Comparison of ENCODE assay signal across 15 cellular contexts in the genomic region with DNA sequence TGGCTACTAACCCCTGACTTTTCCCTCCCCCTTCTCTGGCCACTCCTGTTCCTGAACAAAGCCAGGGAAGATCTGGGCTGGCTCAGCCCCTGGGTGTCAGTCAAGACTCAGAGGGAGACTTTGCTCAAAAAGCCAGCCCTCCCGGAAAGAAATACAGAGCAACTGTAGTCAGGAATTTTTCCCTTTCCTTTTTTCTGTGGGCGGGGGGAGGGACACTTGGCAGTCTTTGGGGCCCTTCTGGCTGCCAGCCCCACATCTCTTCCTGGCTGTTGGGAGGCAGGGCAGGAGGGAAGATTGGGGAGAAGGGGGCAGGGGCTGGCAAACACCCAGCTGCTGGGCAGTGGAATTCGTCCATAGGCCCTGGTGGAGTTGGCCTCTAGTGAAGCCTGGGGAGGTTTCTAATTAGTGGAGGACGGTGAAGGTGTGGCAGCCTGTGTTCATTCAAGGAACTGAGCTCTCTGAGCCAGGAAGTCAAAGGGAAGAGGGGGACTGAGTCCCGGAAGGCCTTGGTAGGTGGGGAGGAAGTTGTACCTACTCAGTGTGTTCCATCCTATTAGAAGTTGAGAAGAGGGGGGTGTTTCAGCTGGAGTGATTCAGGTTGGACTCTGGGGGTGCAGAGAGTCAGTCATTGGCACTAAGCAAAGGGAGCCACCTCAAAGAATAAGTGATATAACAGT. TPM values are rescaled to one million over a fixed set of nuclear protein-coding genes. Genes with fewer than 3 reads are reported as not detected.
A peak's percentile ranks its signal among the peaks of the same experiment; 100 is the strongest.
DNase-seq lines count a peak whose midpoint lies in the region; ATAC-seq and TF ChIP-seq lines count a peak whose summit lies in the region.
"Had no signal": no experiment of that assay in that cellular context is flagged by ENCODE, and none has a peak within 500 bp of the region (broad histone marks: within the 10 kb centered on the region; RNA-seq: fewer than 3 reads in every experiment).

No MANE protein-coding gene starts in this region.

- H3K4me1 Mint-ChIP-seq in MCF 10A (ENCODE audit: insufficient read depth, unreplicated experiment): peaks cover 18% of the 10 kb centered on the region
- H3K4me1 Mint-ChIP-seq in naive thymus-derived CD8-positive, alpha-beta T cell: peaks cover 2 to 11% (median 8%) of the 10 kb centered on the region in 4 donors

- BruUV-seq in MCF 10A (replicated peaks; lab: Mats Ljungman, UMichigan): no TSS peak

- H3K4me3 Mint-ChIP-seq in MCF 10A (ENCODE audit: unreplicated experiment): no peak overlapping the region
- H3K4me3 Mint-ChIP-seq in naive thymus-derived CD8-positive, alpha-beta T cell: no peak overlapping the region

- TF ChIP-seq CTCF in MCF 10A (IDR thresholded peaks at IDR 0.05; ENCODE audit: unreplicated experiment) (no peak), stomach (IDR thresholded peaks at IDR 0.05) (no peak), GM10266 (IDR thresholded peaks at IDR 0.05; ENCODE audit: control insufficient read depth, insufficient read depth, low read depth, missing control alignments) (no peak)

- no peak overlapping the region for H3K4me3 ChIP-seq in H7 (ENCODE audit: insufficient read depth, low read depth, low read length)
- H3K4me3 ChIP-seq in stomach: no peak overlapping the region
- H3K4me3 ChIP-seq: psoas muscle, testis had no signal

- H3K27me3 Mint-ChIP-seq in MCF 10A (ENCODE audit: insufficient read depth, unreplicated experiment): no peaks in the 10 kb centered on the region
- peaks cover 3 to 24% (median 12%) of the 10 kb centered on the region in 5 donors for H3K27me3 Mint-ChIP-seq in naive thymus-derived CD8-positive, alpha-beta T cell

- POLR2A ChIA-PET in MCF 10A (lab: Yijun Ruan, JAX): interaction anchor here (0.9 kb wide), 1 partner anchor 145 kb away, joined by 3 read pairs; a partner anchor contains a TSS
- POLR2A ChIA-PET in naive thymus-derived CD8-positive, alpha-beta T cell (lab: Charles Lee): no interaction called here

- peaks cover 32 to 77% (median 60%) of the 10 kb centered on the region in 4 donors for H3K4me1 ChIP-seq in stomach
- H3K4me1 ChIP-seq: Caco-2, psoas muscle had no signal

- peak overlapping the region; percentile 76 to 88 (median 87) for H3K27ac ChIP-seq in stomach
- H3K27ac ChIP-seq: psoas muscle had no signal

- H3K36me3 Mint-ChIP-seq in MCF 10A (ENCODE audit: insufficient read depth, unreplicated experiment): no peaks in the 10 kb centered on the region
- H3K36me3 Mint-ChIP-seq in naive thymus-derived CD8-positive, alpha-beta T cell: peaks cover 0 to 4% (median 0%) of the 10 kb centered on the region in 3 donors

- CTCF ChIA-PET in MCF 10A (lab: Yijun Ruan, JAX): interaction anchor here (0.6 to 1.2 kb wide), 3 partner anchors 86 to 484 kb away, joined by 3 to 4 read pairs (median 3); no protein-coding TSS in a partner anchor

- H3K36me3 ChIP-seq in H7 (replicated peaks; ENCODE audit: control insufficient read depth, insufficient read depth, low read length) (no peaks in the 10 kb centered on the region; the same call in none of the 2 replicates), stomach (peaks cover 0 to 12% (median 5%) of the 10 kb centered on the region in 4 donors)

- H3K27ac Mint-ChIP-seq in MCF 10A (ENCODE audit: low read depth, unreplicated experiment): no peak overlapping the region
- peak overlapping the region in 3 of 10 donors; percentile 10 to 71 (median 44) for H3K27ac Mint-ChIP-seq in naive thymus-derived CD8-positive, alpha-beta T cell

- H3K9me3 Mint-ChIP-seq in MCF 10A (ENCODE audit: unreplicated experiment): no peaks in the 10 kb centered on the region
- H3K9me3 Mint-ChIP-seq in naive thymus-derived CD8-positive, alpha-beta T cell: no peaks in the 10 kb centered on the region

- H3K9me3 ChIP-seq in stomach: no peaks in the 10 kb centered on the region
- H3K9me3 ChIP-seq: Caco-2, psoas muscle, testis had no signal

- DNase-seq in H7: peak; percentile 78
- peak; percentile 57 for DNase-seq in MCF 10A (ENCODE audit: unreplicated experiment)
- peak; percentile 9 for DNase-seq in kidney tubule cell (ENCODE audit: low spot score)
- peak; percentile 70 for DNase-seq in stomach
- DNase-seq in naive thymus-derived CD8-positive, alpha-beta T cell: no peak
- DNase-seq in DMS153 (lab: John Stamatoyannopoulos, UW): no peak
- no peak for DNase-seq in GM10266 (ENCODE audit: extremely low spot score)
- DNase-seq in NCI-H1930 (lab: John Stamatoyannopoulos, UW): no peak
- DNase-seq: activated CD8-positive, alpha-beta memory T cell treated with anti-CD3 and anti-CD28 coated beads, Interleukin-2, amount 50 U/mL, for 4 hours; Caco-2; kidney; NCI-H1048; psoas muscle; T-helper 9 cell; testis had no signal

- no peak for TF ChIP-seq POLR2A in stomach (IDR thresholded peaks at IDR 0.05)

- WGBS in stomach, 5 donors: 20 to 26% (median 21%) methylated on average over 5 of the region's 5 CpGs

- intact Hi-C loops in MCF 10A (cut with micrococcal nuclease) (no loop called here), stomach (cut with DNase I; ENCODE audit: low total_unique reads) (no loop called here)

- TF ChIP-seq EP300 in stomach (IDR thresholded peaks at IDR 0.05): no peak

- ATAC-seq in naive thymus-derived CD8-positive, alpha-beta T cell: no peak
- ATAC-seq: psoas muscle had no signal

- H3K27me3 ChIP-seq in H7 (ENCODE audit: control insufficient read depth, insufficient read depth, low read length): no peaks in the 10 kb centered on the region
- no peaks in the 10 kb centered on the region for H3K27me3 ChIP-seq in stomach
- H3K27me3 ChIP-seq: testis had no signal

RNA-seq across cellular contexts. Expression of a gene that starts 10.9 kb away (rescaled TPM):
- total RNA-seq in H7 (2014; rRNA removed; shearing (Covaris generic)): 848 and 859 TPM in 2 replicates
- total RNA-seq in MCF 10A (2022) (18.3 and 32.0 TPM in 2 replicates), stomach (100 to 1,000 TPM; 180 to 636 (median 529) TPM)
- 100 to 1,000 TPM; 106 to 285 (median 238) TPM for polyA plus RNA-seq in stomach
- total RNA-seq in naive thymus-derived CD8-positive, alpha-beta T cell: not detected
- under 1 TPM in 2 of 3 donors, not detected in 1; 0.15 to 0.48 TPM for polyA plus RNA-seq in naive thymus-derived CD8-positive, alpha-beta T cell

RNA-seq across cellular contexts. Expression of a gene that starts 51.2 kb away (rescaled TPM):
- total RNA-seq in H7 (2014; rRNA removed; shearing (Covaris generic)): 2.9 and 10.2 TPM in 2 replicates
- total RNA-seq in MCF 10A (2022): not detected in 2 replicates
- 100 to 1,000 TPM; 166 to 923 (median 548) TPM for total RNA-seq in stomach
- 100 to 1,000 TPM in 2 of 3 donors, 10 to 100 TPM in 1; 92.1 to 215 (median 128) TPM for polyA plus RNA-seq in stomach
- not detected for total RNA-seq in naive thymus-derived CD8-positive, alpha-beta T cell
- polyA plus RNA-seq in naive thymus-derived CD8-positive, alpha-beta T cell: not detected

Comparison
In these comparisons a context has a peak if more than half of its experiments do, and no peak if none do; other contexts are left out.
1. DNase-seq: peak in H7 (single experiment), MCF 10A (single experiment), kidney tubule cell (single experiment) and stomach (single experiment); none in naive thymus-derived CD8-positive, alpha-beta T cell (0 of 10), DMS153 (single experiment), GM10266 (single experiment) and NCI-H1930 (0 of 2).
2. RNA of a gene that starts 10.9 kb away (total RNA-seq): 848 to 859 TPM in H7, 180 to 636 TPM in stomach and 18.3 to 32.0 TPM in MCF 10A; not detected in naive thymus-derived CD8-positive, alpha-beta T cell; every median in the first group is over 10 times any median in the second.
3. RNA of a gene that starts 51.2 kb away (total RNA-seq): 166 to 923 TPM in stomach; 2.9 to 10.2 TPM in H7, not detected in naive thymus-derived CD8-positive, alpha-beta T cell and not detected in MCF 10A; every median in the first group is over 10 times any median in the second.